In the genomic region with DNA sequence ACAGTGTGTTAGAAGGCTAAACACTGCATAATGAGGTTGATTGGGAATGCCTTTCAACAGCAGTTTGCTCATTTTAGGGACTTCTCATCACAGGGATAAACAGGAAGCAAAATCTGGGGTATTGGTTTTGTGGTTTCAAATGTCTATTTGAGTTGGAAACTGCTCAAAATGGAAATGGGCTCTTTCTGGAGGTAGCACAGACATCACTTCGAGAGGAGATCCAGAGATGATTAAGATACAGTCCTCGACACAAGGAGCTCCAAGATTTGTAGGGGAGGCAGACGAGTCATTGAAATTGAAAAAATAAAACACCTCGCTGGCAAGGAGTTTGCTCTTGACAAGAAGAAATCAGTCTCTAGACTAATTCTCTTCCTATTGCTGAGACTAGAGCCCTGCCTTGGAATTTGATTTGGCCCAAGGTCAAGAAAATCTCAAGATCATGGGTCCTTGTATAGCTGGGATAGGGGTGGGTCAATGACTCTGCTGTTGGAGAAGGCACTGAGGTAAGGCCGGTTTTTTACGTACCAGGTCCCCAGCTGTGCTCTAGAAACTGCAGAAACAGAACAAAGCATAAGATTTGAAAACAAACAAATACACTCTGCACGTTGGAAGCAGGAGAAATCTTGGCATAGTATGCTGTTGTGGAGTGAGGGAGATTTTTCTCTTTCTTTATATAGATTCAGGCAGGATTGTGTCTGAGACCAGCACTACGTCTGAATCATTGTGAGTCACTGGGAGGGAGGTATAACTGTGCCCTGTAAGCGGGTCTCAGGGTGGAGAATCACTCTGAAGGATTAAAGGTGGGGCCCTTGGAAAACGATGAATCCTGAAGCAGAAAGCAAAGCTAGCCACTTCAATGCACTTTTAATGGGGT, we compare ENCODE assay signal across 12 cellular contexts. TPM values are rescaled to one million over a fixed set of nuclear protein-coding genes. Genes with fewer than 3 reads are reported as not detected.
DNase-seq lines count a peak whose midpoint lies in the region; ATAC-seq and TF ChIP-seq lines count a peak whose summit lies in the region.
"Had no signal": no experiment of that assay in that cellular context is flagged by ENCODE, and none has a peak within 500 bp of the region (broad histone marks: within the 10 kb centered on the region; RNA-seq: fewer than 3 reads in every experiment).

No MANE protein-coding gene starts in this region.

- H3K36me3 Mint-ChIP-seq in T-helper 17 cell (ENCODE audit: low read depth) = peaks cover 2% of the 10 kb centered on the region
- H3K36me3 Mint-ChIP-seq: IgD-negative memory B cell had no signal

- H3K9me3 ChIP-seq in T-helper 17 cell (ENCODE audit: control insufficient read depth, low read length, poor library complexity, severe bottlenecking) (no peaks in the 10 kb centered on the region), upper lobe of left lung (no peaks in the 10 kb centered on the region)

- peak overlapping the region; percentile 8 for H3K27ac Mint-ChIP-seq in T-helper 17 cell
- H3K27ac Mint-ChIP-seq: IgD-negative memory B cell had no signal

- WGBS in upper lobe of left lung, 2 donors = 47 to 53% methylated on average over 10 of the region's 10 CpGs

- H3K4me3 ChIP-seq in fibroblast of pulmonary artery (replicated peaks; ENCODE audit: low read depth, low read length) (peak overlapping the region; percentile 4), upper lobe of left lung (no peak overlapping the region)
- H3K4me3 ChIP-seq: GM12878 had no signal

- no peak for TF ChIP-seq CTCF in fibroblast of pulmonary artery (IDR thresholded peaks at IDR 0.05; ENCODE audit: low read length, missing control alignments)
- no peak for TF ChIP-seq CTCF in upper lobe of left lung (IDR thresholded peaks at IDR 0.05)

- H3K27me3 ChIP-seq in upper lobe of left lung = no peaks in the 10 kb centered on the region

- H3K27me3 Mint-ChIP-seq in T-helper 17 cell = peaks cover 12% of the 10 kb centered on the region

- no peak for TF ChIP-seq POLR2A in upper lobe of left lung (IDR thresholded peaks at IDR 0.05)

- ATAC-seq in T-helper 17 cell (peak; percentile 36), upper lobe of left lung (ENCODE audit: low FRiP score in 2 of 2) (peak; percentile 38 to 80)
- ATAC-seq: GM12878 had no signal

- H3K36me3 ChIP-seq in upper lobe of left lung = no peaks in the 10 kb centered on the region

- H3K4me1 ChIP-seq in upper lobe of left lung = peaks cover 3 to 29% (median 26%) of the 10 kb centered on the region in 4 donors

- H3K4me3 Mint-ChIP-seq in T-helper 17 cell = peak overlapping the region; percentile 56
- H3K4me3 Mint-ChIP-seq: IgD-negative memory B cell had no signal

- peak overlapping the region in 1 of 4 donors; percentile 59 for H3K27ac ChIP-seq in upper lobe of left lung

- peaks cover 31% of the 10 kb centered on the region for H3K4me1 Mint-ChIP-seq in T-helper 17 cell

- no peak for TF ChIP-seq EP300 in upper lobe of left lung (IDR thresholded peaks at IDR 0.05)

- DNase-seq in NCI-H82 (lab: John Stamatoyannopoulos, UW) (peak; percentile 43), NCI-H82 treated with DMSO at 0.1 percent for 48 hours (lab: John Stamatoyannopoulos, UW; ENCODE audit: unreplicated experiment) (no peak), T-helper 17 cell (no peak), fibroblast of pulmonary artery (ENCODE audit: low read depth) (peak; percentile 85), upper lobe of left lung (peak in 1 of 2 donors; percentile 43), GF-D8 (lab: John Stamatoyannopoulos, UW) (no peak), AML-193 (lab: John Stamatoyannopoulos, UW) (no peak), T-helper 1 cell (no peak)
- DNase-seq: H7, occipital lobe had no signal

RNA-seq across cellular contexts. Expression of gene KLHDC8A, which starts 17.7 kb away (rescaled TPM):
- not detected for total RNA-seq in T-helper 17 cell
- 1 to 10 TPM in 1 of 6 donors, under 1 TPM in 2, not detected in 3; 0.34 to 1.7 (median 0.37) TPM for total RNA-seq in upper lobe of left lung
- total RNA-seq: GM12878 had no signal

RNA-seq across cellular contexts. Expression of gene LEMD1, which starts 47.4 kb away (rescaled TPM):
- total RNA-seq in T-helper 17 cell = not detected
- total RNA-seq in upper lobe of left lung = 10 to 100 TPM in 1 of 6 donors, 1 to 10 TPM in 3, not detected in 2; 1.1 to 14.7 (median 1.7) TPM
- total RNA-seq: GM12878 had no signal

RNA-seq across cellular contexts. Expression of gene NUAK2, which starts 52.9 kb away (rescaled TPM):
- total RNA-seq in T-helper 17 cell (1 to 10 TPM; 5.1 to 8.6 TPM), upper lobe of left lung (10 to 100 TPM in 3 of 6 donors, 1 to 10 TPM in 3; 8.5 to 14.7 (median 10.3) TPM)

Comparison
In these comparisons a context has a peak if more than half of its experiments do, and no peak if none do; other contexts are left out.
1. DNase-seq: peak in NCI-H82 (single experiment) and fibroblast of pulmonary artery (single experiment); none in NCI-H82 treated with DMSO at 0.1 percent for 48 hours (single experiment), T-helper 17 cell (0 of 3), GF-D8 (single experiment), AML-193 (0 of 2) and T-helper 1 cell (0 of 5).